15 cellular contexts compared by ENCODE assay signal in genomic region chr9:76292658-76293057, GRCh38.
"Had no signal": no experiment of that assay in that cellular context is flagged by ENCODE, and none has a peak within 500 bp of the region (broad histone marks: within the 10 kb centered on the region; RNA-seq: fewer than 3 reads in every experiment).

No MANE protein-coding gene starts in this region.

- H3K9me3 ChIP-seq: tibial artery, vagina had no signal

- ATAC-seq: foreskin keratinocyte; stimulated activated effector memory CD8-positive, alpha-beta T cell treated with anti-CD3 and anti-CD28 coated beads, Interleukin-12 subunit alpha, Interleukin-12 subunit beta, amount 100 ng/mL, for 72 hours had no signal

- H3K4me3 ChIP-seq: lung, tibial artery, vagina had no signal

- H3K27me3 ChIP-seq: foreskin keratinocyte, tibial artery, vagina had no signal

- DNase-seq: activated CD4-positive, alpha-beta T cell treated with anti-CD3 and anti-CD28 coated beads, Interleukin-2, amount 50 U/mL, for 4 hours; activated CD4-positive, CD25-positive, alpha-beta regulatory T cell treated with anti-CD3 and anti-CD28 coated beads, Interleukin-2, amount 50 U/mL, for 72 hours; activated naive CD4-positive, alpha-beta T cell; activated naive CD8-positive, alpha-beta T cell treated with anti-CD3 and anti-CD28 coated beads, Interleukin-2, amount 10 ng/mL, durations not matched to agents 7 days and 5 days; activated T-cell treated with anti-CD3 and anti-CD28 coated beads for 4 hours; cortex of kidney; effector CD4-positive, alpha-beta T cell; foreskin keratinocyte; glutamatergic neuron; stimulated activated CD4-positive, alpha-beta T cell treated with anti-CD3 and anti-CD28 coated beads, Interleukin-12 subunit alpha, Interleukin-12 subunit beta, amount 100 ng/mL, for 4 hours; T-helper 9 cell; tibial artery had no signal

- H3K36me3 ChIP-seq: tibial artery, vagina had no signal

- H3K27ac ChIP-seq: foreskin keratinocyte, tibial artery, vagina had no signal
